In the genomic region with DNA sequence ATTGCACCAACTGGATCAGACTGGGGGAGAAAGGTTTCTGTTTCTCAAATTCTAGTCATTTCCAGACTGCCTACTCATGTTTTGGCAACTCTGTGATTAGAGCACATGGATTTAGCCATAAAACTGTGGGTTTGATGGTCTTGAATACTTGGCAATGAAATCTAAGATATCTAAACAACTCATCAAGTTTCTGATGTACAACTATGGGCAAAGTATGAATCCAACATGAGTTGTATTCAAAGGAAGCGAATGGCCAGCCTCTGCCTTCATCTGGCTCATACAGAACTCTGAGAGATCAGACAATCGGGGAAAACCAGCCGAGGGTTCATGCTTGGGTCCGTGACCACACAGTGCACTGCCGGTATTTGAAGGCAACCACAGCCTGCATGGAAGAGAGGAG, we compare ENCODE assay signal across 17 cellular contexts.
A peak's percentile ranks its signal among the peaks of the same experiment; 100 is the strongest.
DNase-seq lines count a peak whose midpoint lies in the region; ATAC-seq and TF ChIP-seq lines count a peak whose summit lies in the region.
"Had no signal": no experiment of that assay in that cellular context is flagged by ENCODE, and none has a peak within 500 bp of the region (broad histone marks: within the 10 kb centered on the region; RNA-seq: fewer than 3 reads in every experiment).

No MANE protein-coding gene starts in this region.

- no peak overlapping the region for H2AFZ ChIP-seq in MM.1S (ENCODE audit: low read length)

- H3K4me2 ChIP-seq in MM.1S (ENCODE audit: low read depth, low read length), result no peak overlapping the region
- H3K4me2 ChIP-seq: BLaER1 treated with 17β-estradiol and CSF1 and Interleukin-3, amounts not matched to agents 10 nM and 100 nM had no signal

- no peaks in the 10 kb centered on the region for H3F3A ChIP-seq in MM.1S (ENCODE audit: insufficient read depth, low read length)

- intact Hi-C loops in uterus (cut with DNase I; ENCODE audit: low total_unique reads), result no loop called here

- H3K4me1 ChIP-seq in MM.1S (ENCODE audit: low read length) (no peaks in the 10 kb centered on the region), uterus (no peaks in the 10 kb centered on the region)
- H3K4me1 ChIP-seq: BLaER1 treated with 17β-estradiol and CSF1 and Interleukin-3, amounts not matched to agents 10 nM and 100 nM; gastroesophageal sphincter; stomach had no signal

- H3K9ac ChIP-seq in MM.1S (ENCODE audit: low read length), result no peak overlapping the region
- H3K9ac ChIP-seq: BLaER1 treated with 17β-estradiol and CSF1 and Interleukin-3, amounts not matched to agents 10 nM and 100 nM had no signal

- H3K27me3 ChIP-seq in BJ (ENCODE audit: control insufficient read depth, insufficient read depth, low read length) (no peaks in the 10 kb centered on the region), MG63 (no peaks in the 10 kb centered on the region), MM.1S (replicated peaks; ENCODE audit: insufficient read depth, low read length) (no peaks in the 10 kb centered on the region), uterus (no peaks in the 10 kb centered on the region)
- H3K27me3 ChIP-seq: BLaER1 treated with 17β-estradiol and CSF1 and Interleukin-3, amounts not matched to agents 10 nM and 100 nM; stomach had no signal

- no peaks in the 10 kb centered on the region for H3K9me2 ChIP-seq in MM.1S (replicated peaks; ENCODE audit: insufficient read depth, low read length)

- DNase-seq in BJ (ENCODE audit: low read depth), result peak; percentile 98
- DNase-seq in MG63, result peak; percentile 76
- DNase-seq in fibroblast of gingiva (ENCODE audit: low read depth), result peak; percentile 67
- DNase-seq in skeletal muscle cell (ENCODE audit: low read depth), result peak; percentile 98
- DNase-seq in anterior cingulate cortex (lab: John Stamatoyannopoulos, UW), result no peak
- no peak for DNase-seq in MM.1S
- DNase-seq in uterus, result no peak
- DNase-seq: activated CD8-positive, alpha-beta T cell treated with anti-CD3 and anti-CD28 coated beads for 36 hours; endodermal cell; NCI-H1092; NCI-H748 treated with DMSO at 0.1 percent for 48 hours; stomach had no signal

- no peak overlapping the region for H3K4me3 ChIP-seq in BJ (ENCODE audit: low read depth, low read length)
- H3K4me3 ChIP-seq in MG63, result no peak overlapping the region
- no peak overlapping the region for H3K4me3 ChIP-seq in skeletal muscle cell (ENCODE audit: low read depth, low read length)
- no peak overlapping the region for H3K4me3 ChIP-seq in MM.1S (ENCODE audit: low read length)
- no peak overlapping the region for H3K4me3 ChIP-seq in uterus
- H3K4me3 ChIP-seq: BLaER1 treated with 17β-estradiol and CSF1 and Interleukin-3, amounts not matched to agents 10 nM and 100 nM; gastroesophageal sphincter; lung; stomach had no signal

- H3K9me3 ChIP-seq in MG63 (no peaks in the 10 kb centered on the region), MM.1S (replicated peaks; ENCODE audit: insufficient read depth, low read length) (no peaks in the 10 kb centered on the region), uterus (no peaks in the 10 kb centered on the region)
- H3K9me3 ChIP-seq: BLaER1 treated with 17β-estradiol and CSF1 and Interleukin-3, amounts not matched to agents 10 nM and 100 nM; gastroesophageal sphincter; stomach had no signal

- H3K36me3 ChIP-seq in BJ (ENCODE audit: control insufficient read depth, insufficient read depth, low read length) (no peaks in the 10 kb centered on the region), MG63 (no peaks in the 10 kb centered on the region), MM.1S (replicated peaks; ENCODE audit: insufficient read depth, low read length) (no peaks in the 10 kb centered on the region), uterus (no peaks in the 10 kb centered on the region)
- H3K36me3 ChIP-seq: BLaER1 treated with 17β-estradiol and CSF1 and Interleukin-3, amounts not matched to agents 10 nM and 100 nM; gastroesophageal sphincter; stomach had no signal

- no peak for ATAC-seq in HG03108 (IDR thresholded peaks at IDR 0.05; ENCODE audit: unreplicated experiment)
- ATAC-seq: activated CD8-positive, alpha-beta T cell treated with anti-CD3 and anti-CD28 coated beads for 36 hours; gastroesophageal sphincter; natural killer cell treated with Interleukin-12 subunit alpha and Interleukin-12 subunit beta and Interleukin-15 and Interleukin-18, amount 100 ng/mL, for 72 hours had no signal

- no peaks in the 10 kb centered on the region for H3K79me2 ChIP-seq in MM.1S (ENCODE audit: low read length)

- TF ChIP-seq POLR2A in uterus (IDR thresholded peaks at IDR 0.05), result no peak

- TF ChIP-seq CTCF in BJ (IDR thresholded peaks at IDR 0.05; ENCODE audit: insufficient read depth, low read depth, low read length) (no peak), MM.1S (IDR thresholded peaks at IDR 0.05; ENCODE audit: low read length) (no peak), uterus (IDR thresholded peaks at IDR 0.05) (no peak)

- H3K27ac ChIP-seq in MM.1S (ENCODE audit: low read length) (no peak overlapping the region), uterus (peak overlapping the region in 1 of 2 donors; percentile 4)
- H3K27ac ChIP-seq: BLaER1 treated with 17β-estradiol and CSF1 and Interleukin-3, amounts not matched to agents 10 nM and 100 nM; gastroesophageal sphincter; stomach had no signal

- H4K20me1 ChIP-seq in MM.1S (ENCODE audit: insufficient read depth, low read length), result no peaks in the 10 kb centered on the region
- H4K20me1 ChIP-seq: BLaER1 treated with 17β-estradiol and CSF1 and Interleukin-3, amounts not matched to agents 10 nM and 100 nM had no signal

- POLR2A ChIA-PET in BJ (lab: Charles Lee), result no interaction called here

- CTCF ChIA-PET in BJ (lab: Yijun Ruan, JAX), result interaction anchor here (0.6 kb wide), 1 partner anchor 233 kb away, joined by 5 read pairs; no protein-coding TSS in a partner anchor

Comparison
In these comparisons a context has a peak if more than half of its experiments do, and no peak if none do; other contexts are left out.
1. DNase-seq: peak in BJ (single experiment), MG63 (single experiment), fibroblast of gingiva (single experiment) and skeletal muscle cell (single experiment); none in anterior cingulate cortex (0 of 58), MM.1S (single experiment) and uterus (0 of 2).